Comparison of ENCODE assay signal across 37 cellular contexts in genomic region chr15:23438816-23439466, GRCh38. TPM values are rescaled to one million over a fixed set of nuclear protein-coding genes. Genes with fewer than 3 reads are reported as not detected.
"Had no signal": no experiment of that assay in that cellular context is flagged by ENCODE, and none has a peak within 500 bp of the region (broad histone marks: within the 10 kb centered on the region; RNA-seq: fewer than 3 reads in every experiment).

No MANE protein-coding gene starts in this region.

- ATAC-seq: activated CD8-positive, alpha-beta memory T cell treated with anti-CD3 and anti-CD28 coated beads, Interleukin-2, amount 10 ng/mL, durations not matched to agents 7 days and 5 days; activated T-cell treated with anti-CD3 and anti-CD28 coated beads, Interleukin-2, amount 50 U/mL, for 72 hours; activated T-helper 17 cell treated with anti-CD3 and anti-CD28 coated beads, Interleukin-2, amount 50 U/mL, for 72 hours had no signal

- H3K27me3 ChIP-seq: brain microvascular endothelial cell had no signal

- H3K36me3 ChIP-seq: brain microvascular endothelial cell, WERI-Rb-1 had no signal

- H3K4me2 ChIP-seq: PC-9 had no signal

- H3K4me3 ChIP-seq: K562, PC-9 had no signal

- DNase-seq: activated CD4-positive, alpha-beta T cell treated with anti-CD3 and anti-CD28 coated beads for 1 hour; activated CD4-positive, alpha-beta T cell treated with anti-CD3 and anti-CD28 coated beads, Interleukin-2, amount 50 U/mL, for 48 hours; activated CD4-positive, CD25-positive, alpha-beta regulatory T cell; activated CD8-positive, alpha-beta memory T cell treated with anti-CD3 and anti-CD28 coated beads for 24 hours; activated CD8-positive, alpha-beta memory T cell treated with anti-CD3 and anti-CD28 coated beads, Interleukin-2, amount 10 ng/mL, durations not matched to agents 7 days and 5 days; activated effector memory CD4-positive, alpha-beta T cell treated with anti-CD3 and anti-CD28 coated beads, Interleukin-2, amount 50 U/mL, for 16 hours; activated naive CD4-positive, alpha-beta T cell; activated naive CD4-positive, alpha-beta T cell treated with anti-CD3 and anti-CD28 coated beads, Interleukin-2, amount 50 U/mL, for 16 hours; activated naive CD8-positive, alpha-beta T cell treated with anti-CD3 and anti-CD28 coated beads for 36 hours; activated T-cell treated with anti-CD3 and anti-CD28 coated beads, Interleukin-2, amount 50 U/mL, for 1 hour; activated T-cell treated with anti-CD3 and anti-CD28 coated beads, Interleukin-2, amount 50 U/mL, for 72 hours; amniotic stem cell; brain microvascular endothelial cell; central memory CD4-positive, alpha-beta T cell; Karpas-422; NCI-H1048; NCI-H1105 treated with DMSO at 0.1 percent for 48 hours; NCI-H1436; NCI-H1694; NCI-H1930; NCI-H2081 treated with DMSO at 0.1 percent for 48 hours; NCI-H345; NCI-H524 treated with DMSO at 0.1 percent for 48 hours; NK-92 treated with Interleukin-12 subunit alpha and Interleukin-12 subunit beta, amount 100 ng/mL, for 24 hours; PC-9; Right ventricle myocardium superior; SW 1271; T-helper 1 cell; T-helper 9 cell; WERI-Rb-1 had no signal

- H3K27ac ChIP-seq: brain microvascular endothelial cell, PC-9, WERI-Rb-1 had no signal

- H2AFZ ChIP-seq: PC-9 had no signal

RNA-seq across cellular contexts. Expression of gene GOLGA6L2, which starts 8.1 kb away (rescaled TPM):
- total RNA-seq: activated CD4-positive, alpha-beta T cell treated with anti-CD3 and anti-CD28 coated beads, Interleukin-2, amount 10 ng/mL, durations not matched to agents 24 days and 14 days; activated CD8-positive, alpha-beta memory T cell treated with anti-CD3 and anti-CD28 coated beads, Interleukin-2, amount 10 ng/mL, durations not matched to agents 7 days and 5 days; activated naive CD8-positive, alpha-beta T cell treated with anti-CD3 and anti-CD28 coated beads for 36 hours; activated T-cell treated with anti-CD3 and anti-CD28 coated beads, Interleukin-2, amount 50 U/mL, for 72 hours; activated T-helper 17 cell treated with anti-CD3 and anti-CD28 coated beads, Interleukin-2, amount 50 U/mL, for 72 hours; aorta; K562; MCF 10A; NCI-H460; OCI-LY7; PC-9; Right ventricle myocardium superior had no signal
